In the genomic region with DNA sequence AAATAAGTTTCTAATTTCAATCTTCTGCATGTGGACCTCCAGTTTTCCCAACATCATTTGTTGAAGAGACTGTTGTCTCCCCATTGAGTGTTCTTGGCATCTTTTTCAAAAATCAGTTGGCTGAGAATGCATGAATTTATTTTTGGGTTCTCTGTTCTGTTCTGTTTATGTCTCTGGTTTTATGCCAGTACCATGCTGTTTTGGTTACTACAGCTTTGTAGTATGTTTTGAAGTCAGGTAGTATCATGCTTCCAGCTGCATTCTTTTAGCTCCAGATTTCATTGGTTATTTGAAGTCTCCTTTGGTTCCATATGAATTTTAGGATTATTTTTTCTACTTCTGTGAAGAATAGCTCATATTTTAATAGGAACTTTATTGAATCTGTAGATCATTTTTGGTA, we compare ENCODE assay signal across 28 cellular contexts. TPM values are rescaled to one million over a fixed set of nuclear protein-coding genes. Genes with fewer than 3 reads are reported as not detected.
"Had no signal": no experiment of that assay in that cellular context is flagged by ENCODE, and none has a peak within 500 bp of the region (broad histone marks: within the 10 kb centered on the region; RNA-seq: fewer than 3 reads in every experiment).

No MANE protein-coding gene starts in this region.

- FAIRE-seq: urothelium cell line had no signal

- DNase-seq: stimulated activated CD4-positive, alpha-beta T cell treated with anti-CD3 and anti-CD28 coated beads, Interleukin-2, amount 100 ng/mL, for 48 hours; stimulated activated CD4-positive, alpha-beta T cell treated with anti-CD3 and anti-CD28 coated beads, Interleukin-4, amount 100 ng/mL, for 1 hour; stimulated activated CD4-positive, alpha-beta T cell treated with anti-CD3 and anti-CD28 coated beads, Interleukin-4, amount 100 ng/mL, for 24 hours; stimulated activated CD4-positive, alpha-beta T cell treated with anti-CD3 and anti-CD28 coated beads, Interleukin-4, amount 100 ng/mL, for 4 hours; stimulated activated CD8-positive, alpha-beta memory T cell treated with anti-CD3 and anti-CD28 coated beads, Interleukin-4, amount 100 ng/mL, for 48 hours; stimulated activated naive B cell treated with anti-CD40 and anti-IgM and Interleukin-4, amounts not matched to agents 10 μg/mL and 1 μg/mL and 100 μg/mL, for 72 hours; stimulated activated naive CD4-positive, alpha-beta T cell; stimulated activated naive CD4-positive, alpha-beta T cell treated with Interleukin-2 at 50 U/mL for 16 hours; stimulated activated naive CD8-positive, alpha-beta T cell treated with anti-CD3 and anti-CD28 coated beads, Interleukin-15, amount 100 ng/mL, for 72 hours; stimulated activated naive CD8-positive, alpha-beta T cell treated with anti-CD3 and anti-CD28 coated beads, Interleukin-15, Interleukin-2, amounts not matched to agents 100 U/mL and 50 U/mL, for 24 hours; stomach; substantia nigra; testis; thyroid gland; tibial artery; transverse colon; trophoblast cell; upper lobe of left lung; upper lobe of right lung; uterus had no signal

- H3K27me3 ChIP-seq: stomach, suprapubic skin, testis, thyroid gland, tibial artery, tibial nerve, transverse colon, upper lobe of left lung, upper lobe of right lung, uterus, vagina had no signal

- H3K4me1 ChIP-seq: stomach, suprapubic skin, testis, thyroid gland, tibial artery, tibial nerve, transverse colon, upper lobe of left lung, upper lobe of right lung, uterus, vagina had no signal

- H3K9me3 ChIP-seq: testis, thyroid gland, upper lobe of right lung, uterus, vagina had no signal

- H3K27ac ChIP-seq: stomach, suprapubic skin, testis, thoracic aorta, thyroid gland, tibial artery, tibial nerve, transverse colon, upper lobe of left lung, upper lobe of right lung, uterus, vagina had no signal

- H3K36me3 ChIP-seq: stomach, suprapubic skin, thoracic aorta, thyroid gland, tibial artery, tibial nerve, transverse colon, upper lobe of left lung, upper lobe of right lung, uterus, vagina had no signal

- H3K4me3 ChIP-seq: stomach, suprapubic skin, testis, thoracic aorta, thyroid gland, tibial artery, tibial nerve, transverse colon, upper lobe of left lung, upper lobe of right lung, uterus, vagina had no signal

- ATAC-seq: stimulated activated effector memory CD8-positive, alpha-beta T cell treated with anti-CD3 and anti-CD28 coated beads, Interleukin-12 subunit alpha, Interleukin-12 subunit beta, amount 100 ng/mL, for 72 hours; stimulated activated memory B cell treated with anti-CD40 and anti-IgM and Interleukin-4, amounts not matched to agents 10 μg/mL and 1 μg/mL and 100 μg/mL, for 72 hours; stimulated activated naive B cell treated with anti-CD40 and anti-IgM and Interleukin-4, amounts not matched to agents 10 μg/mL and 1 μg/mL and 100 μg/mL, for 72 hours; stimulated activated naive CD8-positive, alpha-beta T cell treated with anti-CD3 and anti-CD28 coated beads, Interleukin-15, amount 100 ng/mL, for 72 hours; stimulated activated naive CD8-positive, alpha-beta T cell treated with anti-CD3 and anti-CD28 coated beads, Interleukin-15, Interleukin-2, amounts not matched to agents 100 U/mL and 50 U/mL, for 24 hours; upper lobe of right lung had no signal

RNA-seq across cellular contexts. Expression of a gene that starts 21.2 kb away (rescaled TPM):
- total RNA-seq: transverse colon, urinary bladder, vagina had no signal
